1 cellular context compared by ENCODE assay signal in genomic region chr12:57771873-57772428, GRCh38.
TF ChIP-seq lines count a peak whose summit lies in the region.

Gene METTL1 (minus strand): TSS chr12:57772105. CDS start chr12:57772083, 22 bp downstream.

TF ChIP-seq in HEK293, 187 proteins besides CTCF, POLR2A, EP300 and RAD21 (continued from another document and continues in another):
- TF ChIP-seq ZNF473 (tag by site-specific recombination; IDR thresholded peaks at IDR 0.05) = no peak
- TF ChIP-seq ZNF302 (tag by site-specific recombination; IDR thresholded peaks at IDR 0.05; ENCODE audit: low read depth) = no peak
- no peak for TF ChIP-seq ZNF146 (tag by site-specific recombination; IDR thresholded peaks at IDR 0.05)
- peak; percentile 78; the same call in 1 of the 2 replicates for TF ChIP-seq ZNF843 (tag by site-specific recombination; IDR thresholded peaks at IDR 0.05)
- no peak for TF ChIP-seq ZNF266 (tag by site-specific recombination; IDR thresholded peaks at IDR 0.05; ENCODE audit: low read depth)
- TF ChIP-seq PRDM10 (tag by site-specific recombination; IDR thresholded peaks at IDR 0.05) = 0 out of 2 replicates have a peak, but pooled peaks have one; percentile 57
- TF ChIP-seq ZBTB26 (tag by site-specific recombination; optimal IDR thresholded peaks at IDR 0.05) = no peak
- peak; percentile 100 for TF ChIP-seq ZXDB (tag by site-specific recombination; IDR thresholded peaks at IDR 0.05)
- TF ChIP-seq KLF7 (tag by site-specific recombination; IDR thresholded peaks at IDR 0.05; ENCODE audit: borderline replicate concordance) = peak; percentile 26
- no peak for TF ChIP-seq BCL11A (tag by site-specific recombination; IDR thresholded peaks at IDR 0.05; ENCODE audit: low read depth)
- peak; percentile 84 for TF ChIP-seq ZNF561 (tag by site-specific recombination; IDR thresholded peaks at IDR 0.05; ENCODE audit: borderline replicate concordance)
- no peak for TF ChIP-seq ZNF221 (tag by site-specific recombination; IDR thresholded peaks at IDR 0.05; ENCODE audit: borderline replicate concordance)
- no peak for TF ChIP-seq ZNF596 (tag by site-specific recombination; IDR thresholded peaks at IDR 0.05)
- TF ChIP-seq SALL2 (tag by site-specific recombination; IDR thresholded peaks at IDR 0.05; ENCODE audit: borderline replicate concordance) = no peak
- peak; percentile 77 for TF ChIP-seq GLIS2 (tag by site-specific recombination; IDR thresholded peaks at IDR 0.05)
- peak; percentile 58 for TF ChIP-seq KLF1 (tag by site-specific recombination; IDR thresholded peaks at IDR 0.05)
- TF ChIP-seq SCRT2 (tag by site-specific recombination; IDR thresholded peaks at IDR 0.05) = peak; percentile 80
- TF ChIP-seq ZSCAN16 (tag by site-specific recombination; IDR thresholded peaks at IDR 0.05) = no peak
- no peak for TF ChIP-seq ZNF211 (tag by site-specific recombination; IDR thresholded peaks at IDR 0.05; ENCODE audit: low read depth)
- TF ChIP-seq ZNF114 (tag by site-specific recombination; IDR thresholded peaks at IDR 0.05) = no peak
- no peak for TF ChIP-seq ZNF280C (tag by site-specific recombination; IDR thresholded peaks at IDR 0.05)
- TF ChIP-seq ZFP37 (tag by site-specific recombination; IDR thresholded peaks at IDR 0.05) = peak; percentile 74
- TF ChIP-seq ZNF621 (tag by site-specific recombination; IDR thresholded peaks at IDR 0.05) = no peak
- no peak for TF ChIP-seq ZSCAN23 (tag by site-specific recombination; IDR thresholded peaks at IDR 0.05)
- TF ChIP-seq ZNF350 (tag by site-specific recombination; IDR thresholded peaks at IDR 0.05) = no peak
- peak; percentile 96 for TF ChIP-seq YY1 (tag by site-specific recombination; IDR thresholded peaks at IDR 0.05)
- no peak for TF ChIP-seq ZNF148 (tag by site-specific recombination; IDR thresholded peaks at IDR 0.05; ENCODE audit: borderline replicate concordance)
- TF ChIP-seq YY2 (tag by site-specific recombination; IDR thresholded peaks at IDR 0.05) = peak; percentile 94
- no peak for TF ChIP-seq ZNF433 (tag by site-specific recombination; IDR thresholded peaks at IDR 0.05; ENCODE audit: low read depth)
- TF ChIP-seq ZNF660 (tag by site-specific recombination; IDR thresholded peaks at IDR 0.05) = peak; percentile 90
- peak; percentile 6; the same call in 1 of the 2 replicates for TF ChIP-seq ATF2 (tag by site-specific recombination; IDR thresholded peaks at IDR 0.05; ENCODE audit: low read depth)
- TF ChIP-seq ZNF692 (tag by site-specific recombination; IDR thresholded peaks at IDR 0.05) = peak; percentile 94
- TF ChIP-seq ZNF514 (tag by site-specific recombination; IDR thresholded peaks at IDR 0.05) = no peak
- no peak for TF ChIP-seq HOXD13 (CRISPR knock-in tag; IDR thresholded peaks at IDR 0.05; ENCODE audit: borderline replicate concordance)
- no peak for TF ChIP-seq ZNF677 (tag by site-specific recombination; IDR thresholded peaks at IDR 0.05)
- TF ChIP-seq ZNF626 (tag by site-specific recombination; IDR thresholded peaks at IDR 0.05) = no peak
- peak; percentile 81 for TF ChIP-seq INSM2 (tag by site-specific recombination; IDR thresholded peaks at IDR 0.05)
- TF ChIP-seq ZBTB10 (tag by site-specific recombination; IDR thresholded peaks at IDR 0.05) = peak; percentile 98
- TF ChIP-seq KLF17 (tag by site-specific recombination; IDR thresholded peaks at IDR 0.05) = peak; percentile 93
- no peak for TF ChIP-seq MEIS1 (CRISPR knock-in tag; IDR thresholded peaks at IDR 0.05; ENCODE audit: borderline replicate concordance)
- TF ChIP-seq ZNF639 (tag by site-specific recombination; IDR thresholded peaks at IDR 0.05) = peak; percentile 94
- TF ChIP-seq ZSCAN30 (tag by site-specific recombination; IDR thresholded peaks at IDR 0.05) = peak; percentile 56
- TF ChIP-seq KLF8 (tag by site-specific recombination; IDR thresholded peaks at IDR 0.05) = peak; percentile 89
- TF ChIP-seq ZNF169 (tag by site-specific recombination; IDR thresholded peaks at IDR 0.05) = no peak
- no peak for TF ChIP-seq SETDB1 (IDR thresholded peaks at IDR 0.05; ENCODE audit: insufficient read length, low read length)
